ENCODE assay signal across 1 cellular context in the genomic region with DNA sequence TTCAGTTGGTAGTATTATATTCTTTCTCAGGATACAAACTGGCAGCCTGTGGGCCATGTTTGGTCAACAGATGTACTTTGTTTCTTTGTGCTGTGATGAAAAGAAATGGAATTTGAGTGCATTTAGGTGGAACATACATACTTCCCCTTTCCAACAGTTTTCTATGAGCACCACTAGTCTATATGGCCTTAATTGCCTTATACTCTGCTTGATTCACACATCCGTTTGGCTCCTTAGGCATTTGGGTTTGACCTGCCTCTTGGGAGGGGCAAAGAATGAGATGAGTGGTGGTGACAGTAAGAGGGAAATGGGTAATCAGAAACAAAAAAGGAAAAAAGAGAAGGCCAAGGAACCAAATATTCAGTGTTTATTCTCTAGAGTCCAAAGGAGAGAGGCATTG.
TF ChIP-seq lines count a peak whose summit lies in the region.

No MANE protein-coding gene starts in this region.

TF ChIP-seq in WTC11, 78 proteins besides CTCF, POLR2A, EP300 and RAD21:
- TF ChIP-seq MYBL2 (CRISPR knock-in tag; IDR thresholded peaks at IDR 0.05), result no peak
TF ChIP-seq in WTC11: peak in this region for 0.
